Comparison of ENCODE assay signal across 8 cellular contexts in the genomic region with DNA sequence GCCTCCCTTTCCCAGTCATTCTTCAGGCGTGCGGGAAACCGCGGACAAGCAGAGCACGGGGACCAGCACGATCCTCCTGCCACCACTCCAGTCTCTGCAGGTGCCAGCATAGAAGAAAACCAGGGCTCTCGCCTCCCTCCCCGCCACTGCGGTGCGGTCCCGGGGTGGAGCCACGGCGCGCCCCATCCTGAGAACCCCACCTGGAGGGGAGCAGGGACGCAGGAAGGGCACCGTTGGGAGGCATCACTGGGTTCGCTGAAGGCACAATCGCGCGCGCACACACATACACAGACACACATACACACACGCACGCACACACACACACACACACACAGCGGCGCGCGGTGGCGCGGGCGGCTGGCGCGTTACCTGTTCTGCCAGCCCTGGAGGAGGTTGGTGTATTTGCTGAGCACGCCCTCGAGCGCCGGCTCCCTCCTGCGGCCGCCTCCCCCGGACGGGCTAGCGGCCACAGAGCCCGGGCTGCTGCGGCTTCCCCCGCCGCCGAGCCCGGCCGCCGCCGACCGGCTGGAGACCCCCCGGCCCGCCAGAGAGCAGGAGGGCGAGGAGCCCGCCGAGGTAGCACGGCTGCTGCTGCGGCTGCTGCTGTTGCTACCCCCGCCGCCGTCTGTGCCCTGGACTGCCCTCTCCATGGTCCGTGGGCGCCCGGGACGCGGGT. TPM values are rescaled to one million over a fixed set of nuclear protein-coding genes. Genes with fewer than 3 reads are reported as not detected.
DNase-seq lines count a peak whose midpoint lies in the region; ATAC-seq, FAIRE-seq and TF ChIP-seq lines count a peak whose summit lies in the region.

No MANE protein-coding gene starts in this region.

- no peaks in the 10 kb centered on the region for H3K27me3 ChIP-seq in mammary epithelial cell (ENCODE audit: insufficient read depth, low read length)

- H3K27ac ChIP-seq in A549: peak overlapping the region; percentile 87 to 97
- H3K27ac ChIP-seq in mammary epithelial cell (ENCODE audit: insufficient read depth, low read depth, low read length): peak overlapping the region; percentile 88
- H3K27ac ChIP-seq in kidney (ENCODE audit: low read depth in 2 of 2, low read length in 2 of 2): peak overlapping the region; percentile 87 to 92

- no peaks in the 10 kb centered on the region for H4K20me1 ChIP-seq in mammary epithelial cell (ENCODE audit: insufficient read depth, low read length)

- H3K4me1 ChIP-seq in A549: peaks cover 25% of the 10 kb centered on the region
- peaks cover 26% of the 10 kb centered on the region for H3K4me1 ChIP-seq in mammary epithelial cell (ENCODE audit: insufficient read depth, low read length)
- peaks cover 5 to 16% of the 10 kb centered on the region in 2 donors for H3K4me1 ChIP-seq in kidney (ENCODE audit: control insufficient read depth in 1 of 2, insufficient read depth in 1 of 2, low read depth in 1 of 2, low read length in 2 of 2)

- H3K27me3 Mint-ChIP-seq in T-helper 17 cell: peaks cover 68% of the 10 kb centered on the region

- no peak overlapping the region for H3K27ac Mint-ChIP-seq in T-helper 17 cell

- peaks cover 8% of the 10 kb centered on the region for H3K4me1 Mint-ChIP-seq in T-helper 17 cell

- TF ChIP-seq RAD21 in A549 (conservative IDR thresholded peaks at IDR 0.05 in 1 of 2, IDR thresholded peaks at IDR 0.05 in 1 of 2): 0 out of 5 replicates have a peak, but pooled peaks have one; percentile 4 to 25

- peaks cover 78% of the 10 kb centered on the region for H3K79me2 ChIP-seq in mammary epithelial cell (ENCODE audit: insufficient read depth, low read length)

- peak overlapping the region; percentile 90 for H2AFZ ChIP-seq in mammary epithelial cell (ENCODE audit: low read depth, low read length)

- peaks cover 10% of the 10 kb centered on the region for H3K36me3 ChIP-seq in mammary epithelial cell (ENCODE audit: insufficient read depth, low read length)
- no peaks in the 10 kb centered on the region for H3K36me3 ChIP-seq in kidney (ENCODE audit: control insufficient read depth in 1 of 2, insufficient read depth in 2 of 2, low read length in 2 of 2)

- TF ChIP-seq POLR2A in A549 (IDR thresholded peaks at IDR 0.05; ENCODE audit: low read length): no peak; the same call in 1 of the 2 replicates

- ATAC-seq in A549 (peak; percentile 83 to 84), GM19035 (IDR thresholded peaks at IDR 0.05; ENCODE audit: unreplicated experiment) (peak; percentile 59), T-helper 17 cell (peak; percentile 77)

- H3K4me3 Mint-ChIP-seq in T-helper 17 cell: peak overlapping the region; percentile 94

- H3K4me3 ChIP-seq in A549: peak overlapping the region; percentile 94
- H3K4me3 ChIP-seq in Jurkat, Clone E6-1 (ENCODE audit: low read length): peak overlapping the region; percentile 15; the same call in 1 of the 2 replicates
- H3K4me3 ChIP-seq in mammary epithelial cell (replicated peaks in 1 of 3; ENCODE audit: insufficient read depth in 1 of 3, low read depth in 2 of 3, low read length in 3 of 3): peak overlapping the region; percentile 49 to 89 (median 75)
- peak overlapping the region; percentile 88 to 90 for H3K4me3 ChIP-seq in kidney (ENCODE audit: low read length in 2 of 2)

- dilution Hi-C loops in mammary epithelial cell (cut with HindIII; ENCODE audit: low sequenced_read_pairs): no loop called here

- intact Hi-C loops in mammary epithelial cell (cut with micrococcal nuclease) (loop anchor here (1.0 to 10.0 kb wide), 7 partner anchors 11 to 366 kb away; no protein-coding TSS in a partner anchor), kidney (cut with DNase I) (no loop called here)

- in situ Hi-C loops in mammary epithelial cell (cut with MboI; ENCODE audit: low sequenced_read_pairs in 2 of 2): no loop called here

- peaks cover 6% of the 10 kb centered on the region for H3K36me3 Mint-ChIP-seq in T-helper 17 cell (ENCODE audit: low read depth)

- BruUV-seq in mammary epithelial cell (replicated peaks; lab: Mats Ljungman, UMichigan): no TSS peak

- H3K9ac ChIP-seq in mammary epithelial cell (ENCODE audit: insufficient read depth, low read length) (peak overlapping the region; percentile 79), kidney (ENCODE audit: low read length in 2 of 2) (peak overlapping the region; percentile 71 to 73)

- H3K9me3 ChIP-seq in A549 (no peaks in the 10 kb centered on the region), T-helper 17 cell (ENCODE audit: control insufficient read depth, low read length, poor library complexity, severe bottlenecking) (no peaks in the 10 kb centered on the region), mammary epithelial cell (replicated peaks; ENCODE audit: insufficient read depth, low read length) (no peaks in the 10 kb centered on the region), kidney (ENCODE audit: control insufficient read depth in 1 of 2, low read length in 2 of 2) (no peaks in the 10 kb centered on the region)

- WGBS in A549 (ENCODE audit: missing lambda C conversion rate): under 1% methylated on average over 20 of the region's 66 CpGs
- 2% methylated on average over 10 of the region's 66 CpGs for WGBS in mammary epithelial cell (ENCODE audit: low coverage, missing lambda C conversion rate)

- H3K4me2 ChIP-seq in A549 (peak overlapping the region; percentile 91), mammary epithelial cell (ENCODE audit: insufficient read depth, low read depth, low read length) (peak overlapping the region; percentile 93)

- TF ChIP-seq CTCF in A549 (IDR thresholded peaks at IDR 0.05) (0 out of 3 replicates have a peak, but pooled peaks have one; percentile 14), mammary epithelial cell (conservative IDR thresholded peaks at IDR 0.05 in 1 of 2, IDR thresholded peaks at IDR 0.05 in 1 of 2; ENCODE audit: extremely low read depth in 1 of 2, insufficient read depth in 1 of 2, low read depth in 1 of 2, low read length in 2 of 2) (peak in 1 of 2 donors; percentile 18), kidney (IDR thresholded peaks at IDR 0.05; ENCODE audit: borderline replicate concordance, extremely low read depth, insufficient read depth) (no peak)

- peak; percentile 41 to 80 for DNase-seq in A549 (ENCODE audit: low read depth in 1 of 2, low spot score in 1 of 2)
- no peak for DNase-seq in Jurkat, Clone E6-1 (ENCODE audit: low read depth, low spot score)
- peak in 2 of 3 donors; percentile 13 to 16 for DNase-seq in T-helper 17 cell
- DNase-seq in mammary epithelial cell: peak; percentile 81
- peak; percentile 88 for DNase-seq in kidney
- peak in 2 of 3 donors; percentile 15 to 28 for DNase-seq in stimulated activated CD4-positive, alpha-beta T cell treated with anti-CD3 and anti-CD28 coated beads, Interleukin-12 subunit alpha, Interleukin-12 subunit beta, amount 100 ng/mL, for 48 hours (ENCODE audit: low read depth in 2 of 3, low spot score in 1 of 3)
- DNase-seq in NOMO-1 treated with DMSO at 0.1 percent for 48 hours (lab: John Stamatoyannopoulos, UW; ENCODE audit: unreplicated experiment): no peak

- POLR2A ChIA-PET in A549 (lab: Yijun Ruan, JAX): interaction anchor here (0.9 to 2.5 kb wide), 5 partner anchors 10 to 449 kb away, joined by 3 to 13 read pairs (median 5); a partner anchor contains a TSS

- CTCF ChIA-PET in A549 (lab: Yijun Ruan, JAX) (interaction anchor here (1.2 to 1.7 kb wide), 4 partner anchors 10 to 256 kb away, joined by 3 to 7 read pairs (median 4); no protein-coding TSS in a partner anchor), mammary epithelial cell (lab: Charles Lee; ENCODE audit: low non-redundant PET) (interaction anchor here (0.6 to 0.7 kb wide), 2 partner anchors 52 to 1053 kb away, joined by 4 to 5 read pairs; no protein-coding TSS in a partner anchor)

- no peak for FAIRE-seq in A549 (lab: Jason Lieb, UNC)
- FAIRE-seq in kidney (lab: Jason Lieb, UNC): no peak

- no peak; a peak in 1 of 5 replicates for TF ChIP-seq EP300 in A549 (IDR thresholded peaks at IDR 0.05)

TF ChIP-seq in A549, 52 proteins besides CTCF, POLR2A, EP300 and RAD21 (continues in another document):
- no peak for TF ChIP-seq HDAC2 (IDR thresholded peaks at IDR 0.05)
- TF ChIP-seq HOXA7 (CRISPR knock-in tag; IDR thresholded peaks at IDR 0.05): no peak

RNA-seq across cellular contexts. Expression of a gene that starts 0.4 kb away (rescaled TPM):
- 17.0 and 20.2 TPM in 2 replicates for polyA plus RNA-seq in A549 (2011; rRNA removed)
- 7.7 and 10.9 TPM in 2 replicates for polyA plus RNA-seq in A549 (2012; cell fraction: cytosol; rRNA removed)
- polyA plus RNA-seq in A549 (2012; cell fraction: nucleus; rRNA removed): 9.6 and 17.4 TPM in 2 replicates
- polyA plus RNA-seq in A549 (2017; fragmentation: RNase III; extraction: RNeasy Plus Mini Kit Qiagen cat#74134 plus additional on column Dnase treatment): 8.8 to 9.7 TPM (median 9.2 TPM) in 3 replicates
- polyA minus RNA-seq in A549 (2011; rRNA and poly(A)+ RNA removed): 44.9 and 45.5 TPM in 2 replicates
- polyA plus RNA-seq in Jurkat, Clone E6-1 (2012; ENCODE audit: insufficient read depth, insufficient read length): not detected
- total RNA-seq in T-helper 17 cell: 1 to 10 TPM in 1 of 2 donors, not detected in 1; 8.5 TPM
- total RNA-seq in mammary epithelial cell: 10 to 100 TPM; 68.1 to 68.7 TPM
- 44.4 TPM for polyA plus RNA-seq in mammary epithelial cell
- polyA minus RNA-seq in mammary epithelial cell: 84.2 TPM
- 89.3 TPM for total RNA-seq in kidney
- 11.8 TPM for polyA plus RNA-seq in kidney (ENCODE audit: insufficient read depth, low read depth, low replicate concordance)

RNA-seq across cellular contexts. Expression of a gene that starts 0.9 kb away (rescaled TPM):
- polyA plus RNA-seq in A549 (2011; rRNA removed) (2.4 and 3.0 TPM in 2 replicates), A549 (2017; fragmentation: RNase III; extraction: RNeasy Plus Mini Kit Qiagen cat#74134 plus additional on column Dnase treatment) (1.3 to 1.6 TPM (median 1.6 TPM) in 3 replicates), mammary epithelial cell (4.4 TPM), kidney (ENCODE audit: insufficient read depth, low read depth, low replicate concordance) (0.84 TPM)
- polyA plus RNA-seq in A549 (2012; cell fraction: cytosol; rRNA removed): 0.41 and 0.65 TPM in 2 replicates
- 0.21 and 0.22 TPM in 2 replicates for polyA plus RNA-seq in A549 (2012; cell fraction: nucleus; rRNA removed)
- 3.3 and 4.1 TPM in 2 replicates for polyA minus RNA-seq in A549 (2011; rRNA and poly(A)+ RNA removed)
- not detected for polyA plus RNA-seq in Jurkat, Clone E6-1 (2012; ENCODE audit: insufficient read depth, insufficient read length)
- total RNA-seq in T-helper 17 cell (under 1 TPM in 1 of 2 donors, not detected in 1; 0.25 TPM), mammary epithelial cell (1 to 10 TPM; 3.4 to 4.0 TPM), kidney (5.9 TPM)
- polyA minus RNA-seq in mammary epithelial cell: 15.0 TPM

Comparison
In these comparisons a context has a peak if more than half of its experiments do, and no peak if none do; other contexts are left out.
1. DNase-seq: peak in A549 (2 of 2), T-helper 17 cell (2 of 3), mammary epithelial cell (single experiment), kidney (single experiment) and stimulated activated CD4-positive, alpha-beta T cell treated with anti-CD3 and anti-CD28 coated beads, Interleukin-12 subunit alpha, Interleukin-12 subunit beta, amount 100 ng/mL, for 48 hours (2 of 3); none in Jurkat, Clone E6-1 (single experiment) and NOMO-1 treated with DMSO at 0.1 percent for 48 hours (single experiment).
2. H3K4me3 ChIP-seq: peak in every context shown above with its lines; median percentile 94 in A549; 89 in kidney; 75 in mammary epithelial cell; 15 in Jurkat, Clone E6-1.
3. Peak in every context shown above with its lines, with median percentiles within 50 percentile points of each other: ATAC-seq and H3K27ac ChIP-seq.